In the genomic region with DNA sequence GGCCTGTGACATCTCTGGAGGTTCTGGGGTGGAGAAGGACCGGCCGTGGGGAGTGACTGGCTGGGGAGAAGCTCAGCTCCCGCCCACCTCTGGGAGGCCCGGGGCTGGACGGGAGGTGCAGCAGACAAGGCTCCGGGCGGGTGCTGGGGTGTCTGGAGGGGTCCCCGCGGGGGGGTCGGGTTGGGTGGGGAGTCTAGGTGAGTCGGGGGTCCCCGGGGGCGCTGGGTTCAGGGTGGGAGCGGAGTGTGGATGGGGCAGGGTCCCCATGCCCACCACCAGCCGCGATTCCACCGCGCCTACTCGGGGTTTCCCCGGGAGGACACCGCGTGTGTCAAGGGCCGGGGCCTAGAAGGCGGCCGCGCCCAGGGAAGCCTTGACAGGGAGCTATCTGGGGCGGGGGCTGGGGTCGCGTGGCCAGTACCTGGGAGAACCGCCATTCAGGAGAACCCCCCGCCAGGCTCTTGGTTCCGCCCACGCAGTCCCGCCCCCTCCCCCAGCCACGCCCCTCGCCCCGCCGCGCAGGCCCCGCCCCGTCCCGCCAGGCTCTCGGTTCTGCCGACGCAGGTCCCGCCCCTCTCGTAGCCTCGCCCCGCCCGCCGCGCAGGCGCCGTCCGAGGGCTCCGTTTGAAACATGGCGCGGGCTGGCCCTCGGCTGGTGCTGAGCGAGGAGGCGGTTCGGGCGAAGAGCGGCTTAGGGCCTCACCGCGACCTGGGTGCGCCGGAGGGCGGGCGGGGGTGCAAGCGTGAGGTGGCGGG, we compare ENCODE assay signal across 8 cellular contexts. TPM values are rescaled to one million over a fixed set of nuclear protein-coding genes. Genes with fewer than 3 reads are reported as not detected.
DNase-seq lines count a peak whose midpoint lies in the region; ATAC-seq and TF ChIP-seq lines count a peak whose summit lies in the region.

A gene with protein sequence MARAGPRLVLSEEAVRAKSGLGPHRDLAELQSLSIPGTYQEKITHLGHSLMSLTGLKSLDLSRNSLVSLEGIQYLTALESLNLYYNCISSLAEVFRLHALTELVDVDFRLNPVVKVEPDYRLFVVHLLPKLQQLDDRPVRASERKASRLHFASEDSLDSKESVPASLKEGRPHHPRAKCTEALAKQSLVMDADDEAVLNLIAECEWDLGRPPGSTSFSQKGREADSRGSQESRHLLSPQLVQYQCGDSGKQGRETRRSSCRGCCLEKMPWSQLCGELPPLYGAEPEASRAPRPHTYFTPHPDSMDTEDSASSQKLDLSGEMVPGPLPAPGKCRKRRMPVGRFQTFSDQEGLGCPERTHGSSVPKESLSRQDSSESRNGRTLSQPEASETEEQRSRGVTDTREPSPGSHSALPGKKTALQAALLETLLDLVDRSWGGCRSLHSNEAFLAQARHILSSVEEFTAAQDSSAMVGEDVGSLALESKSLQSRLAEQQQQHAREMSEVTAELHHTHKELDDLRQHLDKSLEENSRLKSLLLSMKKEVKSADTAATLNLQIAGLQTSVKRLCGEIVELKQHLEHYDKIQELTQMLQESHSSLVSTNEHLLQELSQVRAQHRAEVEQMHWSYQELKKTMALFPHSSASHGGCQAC (plus strand): TSS at position 610 of the 756 bp plus-strand sequence. CDS start 22 bp downstream, at position 632.

- peaks cover 5% of the 10 kb centered on the region for H3K9me3 Mint-ChIP-seq in progenitor cell of endocrine pancreas (ENCODE audit: low read depth)

- H3K4me1 ChIP-seq in adipocyte (ENCODE audit: control insufficient read depth, insufficient read depth, low read length) = peaks cover 9% of the 10 kb centered on the region
- peaks cover 7% of the 10 kb centered on the region for H3K4me1 ChIP-seq in upper lobe of right lung

- intact Hi-C loops in left cardiac atrium (cut with DNase I) (loop anchor here in 1 of 2 donors (10.0 kb wide), 1 partner anchor 157 kb away; no protein-coding TSS in a partner anchor), upper lobe of right lung (cut with DNase I) (no loop called here)

- no peaks in the 10 kb centered on the region for H3K9me3 ChIP-seq in adipocyte (ENCODE audit: control insufficient read depth, low read length)
- H3K9me3 ChIP-seq in upper lobe of right lung = no peaks in the 10 kb centered on the region

- H3K27ac Mint-ChIP-seq in progenitor cell of endocrine pancreas = peak within 1 kb of the TSS; percentile 91

- H3K27me3 Mint-ChIP-seq in progenitor cell of endocrine pancreas = peaks cover 6% of the 10 kb centered on the region

- peaks cover 16% of the 10 kb centered on the region for H3K4me1 Mint-ChIP-seq in progenitor cell of endocrine pancreas (ENCODE audit: low read depth)

- peak within 1 kb of the TSS; percentile 36 for H3K27ac ChIP-seq in upper lobe of right lung

- DNase-seq in GM12864 (ENCODE audit: low read depth) (peak; percentile 51), NCI-H1417 (lab: John Stamatoyannopoulos, UW) (peak; percentile 88 to 93 (median 89)), T-helper 1 cell (peak; percentile 85 to 94 (median 90)), adipocyte (ENCODE audit: low read depth) (peak; percentile 96), left cardiac atrium (peak; percentile 92), progenitor cell of endocrine pancreas (ENCODE audit: low spot score, unreplicated experiment) (peak; percentile 93), upper lobe of right lung (peak; percentile 95)

- H3K36me3 Mint-ChIP-seq in progenitor cell of endocrine pancreas (ENCODE audit: insufficient read depth) = peaks cover 14% of the 10 kb centered on the region

- H3K36me3 ChIP-seq in adipocyte (ENCODE audit: control insufficient read depth, insufficient read depth, low read length, severe bottlenecking) = no peaks in the 10 kb centered on the region
- no peaks in the 10 kb centered on the region for H3K36me3 ChIP-seq in upper lobe of right lung

- peak within 1 kb of the TSS; percentile 76 for H3K4me3 ChIP-seq in GM12864 (ENCODE audit: low read depth, low read length)
- peak within 1 kb of the TSS; percentile 92 for H3K4me3 ChIP-seq in adipocyte (ENCODE audit: low read length)
- H3K4me3 ChIP-seq in upper lobe of right lung = peak within 1 kb of the TSS; percentile 77

- peak within 1 kb of the TSS; percentile 80 for H3K9ac ChIP-seq in adipocyte (ENCODE audit: low read length)

- peak within 1 kb of the TSS; percentile 83 for H3K4me3 Mint-ChIP-seq in progenitor cell of endocrine pancreas (ENCODE audit: low read depth)

- no peak for TF ChIP-seq CTCF in GM12864 (IDR thresholded peaks at IDR 0.05; ENCODE audit: low read depth, low read length, missing control alignments)
- TF ChIP-seq CTCF in progenitor cell of endocrine pancreas (IDR thresholded peaks at IDR 0.05; ENCODE audit: unreplicated experiment) = no peak
- TF ChIP-seq CTCF in upper lobe of right lung (IDR thresholded peaks at IDR 0.05) = no peak

- ATAC-seq in HG02642 (IDR thresholded peaks at IDR 0.05; ENCODE audit: poor library complexity, unreplicated experiment) = peak; percentile 85
- ATAC-seq in left cardiac atrium = peak; percentile 98 to 99
- ATAC-seq in upper lobe of right lung = peak; percentile 97

- H3K27me3 ChIP-seq in adipocyte (replicated peaks; ENCODE audit: control insufficient read depth, insufficient read depth, low read length) (no peaks in the 10 kb centered on the region), upper lobe of right lung (peaks cover 12% of the 10 kb centered on the region)

RNA-seq across cellular contexts. Expression of the gene that starts here (rescaled TPM):
- total RNA-seq in left cardiac atrium (1 to 10 TPM; 1.4 to 2.5 TPM), progenitor cell of endocrine pancreas (24.8 and 26.9 TPM in 2 replicates), upper lobe of right lung (13.2 TPM)

Comparison
In these comparisons a context has a peak if more than half of its experiments do, and no peak if none do; other contexts are left out.
1. Peak in every context shown above with its lines: DNase-seq, ATAC-seq, H3K4me3 ChIP-seq and H3K27ac ChIP-seq.